ENCODE assay signal across 13 cellular contexts in the genomic region with DNA sequence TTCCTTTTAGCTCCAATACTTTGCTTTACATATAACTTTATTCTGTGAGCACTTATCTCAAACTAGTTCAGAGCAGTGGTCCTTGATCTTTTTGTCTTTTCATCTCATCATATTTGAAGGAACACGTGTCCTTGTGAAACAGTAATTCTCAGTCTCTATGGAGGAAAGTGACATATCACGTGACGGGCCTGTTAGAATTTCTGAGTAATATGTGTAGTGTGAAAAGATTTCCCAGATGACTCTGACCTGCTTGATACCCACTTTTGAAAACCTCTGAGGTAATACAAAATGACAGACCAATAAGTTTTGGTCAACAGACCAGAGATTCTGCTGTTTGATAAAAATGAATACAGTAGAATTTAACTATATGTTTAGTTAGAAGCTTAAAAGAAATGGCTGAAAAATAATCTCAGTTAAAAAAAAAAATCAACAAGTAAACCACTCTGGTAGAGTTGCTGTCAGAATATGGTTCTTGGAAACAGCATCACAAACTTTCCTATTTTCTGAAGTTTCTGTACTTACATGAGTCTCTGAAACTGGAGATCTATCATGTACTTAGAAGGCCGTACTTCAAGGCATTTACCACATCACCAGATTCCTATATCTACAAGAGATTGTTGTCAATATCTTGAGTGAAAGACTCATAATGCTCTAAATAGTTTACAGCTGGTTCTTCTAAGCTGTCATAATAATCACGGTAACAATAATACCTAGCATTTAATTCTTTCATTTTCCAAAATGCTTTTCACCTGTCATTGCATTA.
DNase-seq lines count a peak whose midpoint lies in the region; ATAC-seq and TF ChIP-seq lines count a peak whose summit lies in the region.
"Had no signal": no experiment of that assay in that cellular context is flagged by ENCODE, and none has a peak within 500 bp of the region (broad histone marks: within the 10 kb centered on the region; RNA-seq: fewer than 3 reads in every experiment).

No MANE protein-coding gene starts in this region.

- H3K9me3 Mint-ChIP-seq in activated naive CD8-positive, alpha-beta T cell treated with anti-CD3 and anti-CD28 coated beads for 36 hours = peaks cover 2% of the 10 kb centered on the region
- peaks cover 8% of the 10 kb centered on the region for H3K9me3 Mint-ChIP-seq in type B pancreatic cell
- H3K9me3 Mint-ChIP-seq: CD8-positive, alpha-beta memory T cell had no signal

- peaks cover 3% of the 10 kb centered on the region for H3K36me3 Mint-ChIP-seq in activated naive CD8-positive, alpha-beta T cell treated with anti-CD3 and anti-CD28 coated beads for 36 hours
- H3K36me3 Mint-ChIP-seq in type B pancreatic cell = peaks cover 3% of the 10 kb centered on the region
- H3K36me3 Mint-ChIP-seq: CD8-positive, alpha-beta memory T cell had no signal

- peak overlapping the region; percentile 83 for H3K27ac Mint-ChIP-seq in activated naive CD8-positive, alpha-beta T cell treated with anti-CD3 and anti-CD28 coated beads for 36 hours
- H3K27ac Mint-ChIP-seq in type B pancreatic cell = no peak overlapping the region

- no peak for DNase-seq in activated naive CD8-positive, alpha-beta T cell treated with anti-CD3 and anti-CD28 coated beads for 36 hours
- DNase-seq in type B pancreatic cell (ENCODE audit: extremely low spot score, unreplicated experiment) (no peak), NCI-H2196 (lab: John Stamatoyannopoulos, UW; ENCODE audit: unreplicated experiment) (no peak)
- DNase-seq: CD8-positive, alpha-beta memory T cell; foreskin fibroblast; NCI-H2227 treated with DMSO at 0.1 percent for 48 hours; small intestine; stimulated activated CD8-positive, alpha-beta memory T cell treated with anti-CD3 and anti-CD28 coated beads, Interleukin-4, amount 100 ng/mL, for 48 hours; T1000 had no signal

- H3K27me3 Mint-ChIP-seq in activated naive CD8-positive, alpha-beta T cell treated with anti-CD3 and anti-CD28 coated beads for 36 hours = no peaks in the 10 kb centered on the region
- H3K27me3 Mint-ChIP-seq in type B pancreatic cell = no peaks in the 10 kb centered on the region
- H3K27me3 Mint-ChIP-seq: CD8-positive, alpha-beta memory T cell had no signal

- no peak for TF ChIP-seq CTCF in type B pancreatic cell (conservative IDR thresholded peaks at IDR 0.05)

- no peak overlapping the region for H3K4me3 Mint-ChIP-seq in activated naive CD8-positive, alpha-beta T cell treated with anti-CD3 and anti-CD28 coated beads for 36 hours
- no peak overlapping the region for H3K4me3 Mint-ChIP-seq in type B pancreatic cell
- H3K4me3 Mint-ChIP-seq: CD8-positive, alpha-beta memory T cell had no signal

- peaks cover 22% of the 10 kb centered on the region for H3K4me1 Mint-ChIP-seq in activated naive CD8-positive, alpha-beta T cell treated with anti-CD3 and anti-CD28 coated beads for 36 hours
- peaks cover 22% of the 10 kb centered on the region for H3K4me1 Mint-ChIP-seq in type B pancreatic cell (ENCODE audit: unreplicated experiment)

- ATAC-seq in GM18519 (IDR thresholded peaks at IDR 0.05; ENCODE audit: low FRiP score, unreplicated experiment) (peak; percentile 76), GM19395 (IDR thresholded peaks at IDR 0.05; ENCODE audit: unreplicated experiment) (peak; percentile 89), HG03025 (IDR thresholded peaks at IDR 0.05; ENCODE audit: low FRiP score, unreplicated experiment) (peak; percentile 69), GM21447 (IDR thresholded peaks at IDR 0.05; ENCODE audit: unreplicated experiment) (no peak)
